ENCODE assay signal across 8 cellular contexts in genomic region chr6:28218312-28219248, GRCh38. TPM values are rescaled to one million over a fixed set of nuclear protein-coding genes. Genes with fewer than 3 reads are reported as not detected.
DNase-seq lines count a peak whose midpoint lies in the region; ATAC-seq and TF ChIP-seq lines count a peak whose summit lies in the region.

No MANE protein-coding gene starts in this region.

- H3K4me1 Mint-ChIP-seq in activated naive CD8-positive, alpha-beta T cell treated with anti-CD3 and anti-CD28 coated beads, Interleukin-2, amount 10 ng/mL, durations not matched to agents 7 days and 5 days = peaks cover 7% of the 10 kb centered on the region
- H3K4me1 Mint-ChIP-seq in osteocyte (ENCODE audit: unreplicated experiment) = peaks cover 4% of the 10 kb centered on the region

- H3K9me3 Mint-ChIP-seq in activated naive CD8-positive, alpha-beta T cell treated with anti-CD3 and anti-CD28 coated beads, Interleukin-2, amount 10 ng/mL, durations not matched to agents 7 days and 5 days = no peaks in the 10 kb centered on the region
- no peaks in the 10 kb centered on the region for H3K9me3 Mint-ChIP-seq in osteocyte (ENCODE audit: unreplicated experiment)

- peaks cover 82% of the 10 kb centered on the region for H3K27me3 Mint-ChIP-seq in activated naive CD8-positive, alpha-beta T cell treated with anti-CD3 and anti-CD28 coated beads, Interleukin-2, amount 10 ng/mL, durations not matched to agents 7 days and 5 days
- peaks cover 68% of the 10 kb centered on the region for H3K27me3 Mint-ChIP-seq in osteocyte (ENCODE audit: unreplicated experiment)

- DNase-seq in BE2C (peak; percentile 82), NCI-H69 (lab: John Stamatoyannopoulos, UW) (peak; percentile 88), cardiac septum (ENCODE audit: low spot score) (peak; percentile 89), osteocyte (ENCODE audit: extremely low spot score, unreplicated experiment) (peak; percentile 88), cortex of kidney (lab: John Stamatoyannopoulos, UW) (no peak)
- DNase-seq in activated naive CD8-positive, alpha-beta T cell treated with anti-CD3 and anti-CD28 coated beads, Interleukin-2, amount 10 ng/mL, durations not matched to agents 7 days and 5 days = peak; percentile 56

- H3K4me3 ChIP-seq in BE2C (ENCODE audit: low read depth, low read length) = peak overlapping the region; percentile 60

- intact Hi-C loops in cardiac septum (cut with DNase I) = loop anchor here (2.0 kb wide), 1 partner anchor 34 kb away; the partner anchor contains the start of gene ZKSCAN4

- no peaks in the 10 kb centered on the region for H3K9me3 ChIP-seq in BE2C

- POLR2A ChIA-PET in activated naive CD8-positive, alpha-beta T cell treated with anti-CD3 and anti-CD28 coated beads, Interleukin-2, amount 10 ng/mL, durations not matched to agents 7 days and 5 days (lab: Charles Lee) = interaction anchor here (0.7 to 1.0 kb wide), 2 partner anchors 49 to 94 kb away, joined by 4 read pairs; partner anchors contain the start of genes ZSCAN16 and ZSCAN26

- H3K36me3 Mint-ChIP-seq in activated naive CD8-positive, alpha-beta T cell treated with anti-CD3 and anti-CD28 coated beads, Interleukin-2, amount 10 ng/mL, durations not matched to agents 7 days and 5 days = no peaks in the 10 kb centered on the region
- peaks cover 2% of the 10 kb centered on the region for H3K36me3 Mint-ChIP-seq in osteocyte (ENCODE audit: unreplicated experiment)

- TF ChIP-seq POLR2A in GM15510 (IDR thresholded peaks at IDR 0.05; ENCODE audit: borderline replicate concordance, extremely low read depth, insufficient read length) = peak; percentile 63

- H3K4me3 Mint-ChIP-seq in activated naive CD8-positive, alpha-beta T cell treated with anti-CD3 and anti-CD28 coated beads, Interleukin-2, amount 10 ng/mL, durations not matched to agents 7 days and 5 days = peak overlapping the region; percentile 80
- H3K4me3 Mint-ChIP-seq in osteocyte (ENCODE audit: unreplicated experiment) = peak overlapping the region; percentile 79

- TF ChIP-seq CTCF in BE2C (IDR thresholded peaks at IDR 0.05; ENCODE audit: low read depth, low read length) = no peak
- no peak for TF ChIP-seq CTCF in osteocyte (IDR thresholded peaks at IDR 0.05)

- H3K27me3 ChIP-seq in BE2C = peaks cover 3% of the 10 kb centered on the region; the same call in 1 of the 2 replicates

- no peaks in the 10 kb centered on the region for H3K4me1 ChIP-seq in BE2C

- ATAC-seq in HG03108 (IDR thresholded peaks at IDR 0.05; ENCODE audit: unreplicated experiment) = peak; percentile 76
- peak; percentile 76 for ATAC-seq in activated naive CD8-positive, alpha-beta T cell treated with anti-CD3 and anti-CD28 coated beads, Interleukin-2, amount 10 ng/mL, durations not matched to agents 7 days and 5 days (ENCODE audit: low read depth)

- no peak overlapping the region for H3K27ac Mint-ChIP-seq in activated naive CD8-positive, alpha-beta T cell treated with anti-CD3 and anti-CD28 coated beads, Interleukin-2, amount 10 ng/mL, durations not matched to agents 7 days and 5 days
- H3K27ac Mint-ChIP-seq in osteocyte (ENCODE audit: unreplicated experiment) = peak overlapping the region; percentile 67

- no peaks in the 10 kb centered on the region for H3K36me3 ChIP-seq in BE2C

RNA-seq across cellular contexts. Expression of gene ZSCAN9, which starts 6.5 kb away (rescaled TPM):
- polyA plus RNA-seq in BE2C (2012; ENCODE audit: insufficient read depth, insufficient read length, low read depth) = 23.5 TPM
- total RNA-seq in activated naive CD8-positive, alpha-beta T cell treated with anti-CD3 and anti-CD28 coated beads, Interleukin-2, amount 10 ng/mL, durations not matched to agents 7 days and 5 days = 1 to 10 TPM; 9.0 to 9.7 TPM
- total RNA-seq in cardiac septum (8.4 TPM), osteocyte (14.9 and 16.7 TPM in 2 replicates)

RNA-seq across cellular contexts. Expression of gene ZKSCAN4, which starts 33.5 kb away (rescaled TPM):
- polyA plus RNA-seq in BE2C (2012; ENCODE audit: insufficient read depth, insufficient read length, low read depth) = 5.4 TPM
- 10 to 100 TPM; 10.5 to 11.3 TPM for total RNA-seq in activated naive CD8-positive, alpha-beta T cell treated with anti-CD3 and anti-CD28 coated beads, Interleukin-2, amount 10 ng/mL, durations not matched to agents 7 days and 5 days
- total RNA-seq in cardiac septum (2.4 TPM), osteocyte (7.2 and 8.0 TPM in 2 replicates)

RNA-seq across cellular contexts. Expression of gene NKAPL, which starts 40.5 kb away (rescaled TPM):
- 0.45 TPM for polyA plus RNA-seq in BE2C (2012; ENCODE audit: insufficient read depth, insufficient read length, low read depth)
- not detected for total RNA-seq in activated naive CD8-positive, alpha-beta T cell treated with anti-CD3 and anti-CD28 coated beads, Interleukin-2, amount 10 ng/mL, durations not matched to agents 7 days and 5 days
- total RNA-seq in cardiac septum (6.6 TPM), osteocyte (not detected in 2 replicates)

RNA-seq across cellular contexts. Expression of gene ZSCAN26, which starts 48.4 kb away (rescaled TPM):
- 10.6 TPM for polyA plus RNA-seq in BE2C (2012; ENCODE audit: insufficient read depth, insufficient read length, low read depth)
- 10 to 100 TPM; 13.1 to 14.5 TPM for total RNA-seq in activated naive CD8-positive, alpha-beta T cell treated with anti-CD3 and anti-CD28 coated beads, Interleukin-2, amount 10 ng/mL, durations not matched to agents 7 days and 5 days
- total RNA-seq in cardiac septum (13.4 TPM), osteocyte (17.5 and 19.8 TPM in 2 replicates)
